Comparison of ENCODE assay signal across 19 cellular contexts in the genomic region with DNA sequence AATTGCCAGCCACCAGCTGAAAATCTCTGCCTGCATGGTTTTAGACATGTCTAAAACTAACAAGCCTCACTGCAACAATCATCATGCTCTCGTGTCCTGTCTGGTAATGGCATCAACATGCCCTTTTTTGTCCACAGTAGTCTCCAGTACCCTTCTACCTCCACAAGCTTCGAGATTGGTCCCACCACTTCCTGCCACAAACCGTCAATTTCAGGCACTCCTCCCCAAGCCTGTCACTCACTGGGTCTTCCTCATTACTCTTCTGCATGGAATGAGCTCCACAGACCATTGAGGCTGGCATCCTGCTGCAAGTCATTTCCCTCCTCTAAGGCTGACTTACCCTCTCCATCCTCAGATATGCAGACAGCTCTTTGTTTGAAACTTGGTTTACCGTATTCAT. TPM values are rescaled to one million over a fixed set of nuclear protein-coding genes. Genes with fewer than 3 reads are reported as not detected.
A peak's percentile ranks its signal among the peaks of the same experiment; 100 is the strongest.
DNase-seq lines count a peak whose midpoint lies in the region; ATAC-seq and TF ChIP-seq lines count a peak whose summit lies in the region.
"Had no signal": no experiment of that assay in that cellular context is flagged by ENCODE, and none has a peak within 500 bp of the region (broad histone marks: within the 10 kb centered on the region; RNA-seq: fewer than 3 reads in every experiment).

No MANE protein-coding gene starts in this region.

- POLR2A ChIA-PET in PC-3 (lab: Charles Lee; ENCODE audit: unreplicated experiment), result interaction anchor here (0.6 kb wide), 1 partner anchor 180 kb away, joined by 3 read pairs; no protein-coding TSS in a partner anchor

- no peak overlapping the region for H3K27ac ChIP-seq in DND-41 (ENCODE audit: low read length)
- H3K27ac ChIP-seq in KOPT-K1 (ENCODE audit: low read depth, low read length, poor library complexity, severe bottlenecking), result peak overlapping the region; percentile 2
- peak overlapping the region; percentile 69 for H3K27ac ChIP-seq in PC-3 (ENCODE audit: low read length)
- peak overlapping the region; percentile 24 for H3K27ac ChIP-seq in cingulate gyrus (ENCODE audit: low read depth, low read length)
- H3K27ac ChIP-seq: thoracic aorta had no signal

- H3K4me3 ChIP-seq in DND-41 (ENCODE audit: low read depth in 1 of 2, low read length in 2 of 2) (no peak overlapping the region), PC-3 (ENCODE audit: low read length) (0 out of 2 replicates have a peak overlapping the region, but pooled peaks have one; percentile 12), BE2C (ENCODE audit: low read depth, low read length) (no peak overlapping the region)
- H3K4me3 ChIP-seq: lung, thoracic aorta had no signal

- H3K9me3 ChIP-seq in DND-41 (ENCODE audit: insufficient read depth, low read length, severe bottlenecking) (no peaks in the 10 kb centered on the region), KOPT-K1 (ENCODE audit: insufficient read depth, low read length, poor library complexity, severe bottlenecking) (no peaks in the 10 kb centered on the region), PC-3 (ENCODE audit: low read length) (no peaks in the 10 kb centered on the region), BE2C (no peaks in the 10 kb centered on the region)
- H3K9me3 ChIP-seq: thoracic aorta had no signal

- intact Hi-C loops in PC-3 (cut with micrococcal nuclease), result no loop called here

- H3K36me3 ChIP-seq in DND-41 (ENCODE audit: insufficient read depth, low read length) (no peaks in the 10 kb centered on the region), KOPT-K1 (ENCODE audit: insufficient read depth, low read length) (no peaks in the 10 kb centered on the region), PC-3 (ENCODE audit: low read depth, low read length) (peaks cover 38% of the 10 kb centered on the region), BE2C (no peaks in the 10 kb centered on the region)
- H3K36me3 ChIP-seq: thoracic aorta had no signal

- no TSS peak for BruUV-seq in PC-3 (replicated peaks; lab: Mats Ljungman, UMichigan)

- H4K20me1 ChIP-seq in DND-41 (ENCODE audit: insufficient read depth, low read length), result no peaks in the 10 kb centered on the region
- no peaks in the 10 kb centered on the region for H4K20me1 ChIP-seq in PC-3 (ENCODE audit: low read length)

- H3K9me2 ChIP-seq in PC-3 (replicated peaks; ENCODE audit: low read length), result no peaks in the 10 kb centered on the region

- peak; percentile 88 for ATAC-seq in DND-41 (ENCODE audit: insufficient read depth, low read depth)
- no peak for ATAC-seq in PC-3
- ATAC-seq: stimulated activated effector memory CD8-positive, alpha-beta T cell treated with anti-CD3 and anti-CD28 coated beads, Interleukin-12 subunit alpha, Interleukin-12 subunit beta, amount 100 ng/mL, for 72 hours had no signal

- TF ChIP-seq CTCF in DND-41 (IDR thresholded peaks at IDR 0.05; ENCODE audit: borderline replicate concordance, extremely low read depth, low read length, poor library complexity, severe bottlenecking) (no peak), PC-3 (conservative IDR thresholded peaks at IDR 0.05; ENCODE audit: low read depth, low read length) (no peak), BE2C (IDR thresholded peaks at IDR 0.05; ENCODE audit: low read depth, low read length) (no peak)

- H3K4me1 ChIP-seq in DND-41 (ENCODE audit: insufficient read depth, low read length), result peaks cover 7% of the 10 kb centered on the region
- peaks cover 52% of the 10 kb centered on the region for H3K4me1 ChIP-seq in PC-3 (ENCODE audit: insufficient read depth, low read length)
- H3K4me1 ChIP-seq in BE2C, result peaks cover 7% of the 10 kb centered on the region

- no peaks in the 10 kb centered on the region for H3F3A ChIP-seq in PC-3 (ENCODE audit: low read length, unreplicated experiment)

- no peak overlapping the region for H2AFZ ChIP-seq in DND-41 (ENCODE audit: low read depth, low read length)
- no peak overlapping the region for H2AFZ ChIP-seq in PC-3 (ENCODE audit: low read length)

- DNase-seq in DND-41 (peak; percentile 44), PC-3 (no peak), A172 (ENCODE audit: low spot score) (no peak), BE2C (no peak), NCI-H526 treated with DMSO at 0.1 percent for 48 hours (lab: John Stamatoyannopoulos, UW) (no peak)
- no peak for DNase-seq in effector CD8-positive, alpha-beta T cell (lab: John Stamatoyannopoulos, UW)
- DNase-seq: activated CD4-positive, alpha-beta T cell treated with anti-CD3 and anti-CD28 coated beads for 4 hours; CD4-positive, alpha-beta memory T cell; kidney; NCI-H1417 treated with DMSO at 0.1 percent for 48 hours; NCI-H524 treated with DMSO at 0.1 percent for 48 hours; Right ventricle myocardium superior had no signal

- H3K27me3 ChIP-seq in DND-41 (ENCODE audit: insufficient read depth, low read length, poor library complexity) (no peaks in the 10 kb centered on the region), PC-3 (ENCODE audit: low read length) (no peaks in the 10 kb centered on the region), BE2C (no peaks in the 10 kb centered on the region)

- H3K4me2 ChIP-seq in DND-41 (ENCODE audit: insufficient read depth, low read length), result no peak overlapping the region
- H3K4me2 ChIP-seq in PC-3 (ENCODE audit: low read length), result peak overlapping the region; percentile 48; the same call in 1 of the 2 replicates

- H3K79me2 ChIP-seq in DND-41 (ENCODE audit: insufficient read depth, low read length), result no peaks in the 10 kb centered on the region
- peaks cover 95% of the 10 kb centered on the region for H3K79me2 ChIP-seq in PC-3 (ENCODE audit: low read length)

- H3K9ac ChIP-seq in DND-41 (ENCODE audit: low read depth, low read length) (no peak overlapping the region), PC-3 (ENCODE audit: low read length) (no peak overlapping the region)

- CTCF ChIA-PET in PC-3 (lab: Charles Lee), result no interaction called here

RNA-seq across cellular contexts. Expression of gene LPAR1, which starts 9.0 kb away (rescaled TPM):
- total RNA-seq in PC-3 (2014; rRNA removed), result 67.9 and 75.0 TPM in 2 replicates
- 3.7 and 5.4 TPM in 2 replicates for total RNA-seq in A172 (2014; rRNA removed; shearing (Covaris generic))
- 10.4 TPM for polyA plus RNA-seq in BE2C (2012; ENCODE audit: insufficient read depth, insufficient read length, low read depth)
- total RNA-seq: activated T-helper 2 cell treated with anti-CD3 and anti-CD28 coated beads, Interferon-gamma antibody, Interleukin-2, Interleukin-4, amounts not matched to agents 10 μg/mL and 5 μg/mL and 100 μg/mL, durations not matched to agents 14 hours and 24 hours and 36 hours; OCI-LY7 had no signal
- polyA plus RNA-seq: CD4-positive, alpha-beta memory T cell had no signal

Comparison
In these comparisons a context has a peak if more than half of its experiments do, and no peak if none do; other contexts are left out.
1. RNA of gene LPAR1, which starts 9.0 kb away (total RNA-seq): 67.9 to 75.0 TPM in PC-3; 3.7 to 5.4 TPM in A172; every median in the first group is over 10 times any median in the second.